In genomic region chr4:157792716-157793115, GRCh38 we compare ENCODE assay signal across 1 cellular context.
TF ChIP-seq lines count a peak whose summit lies in the region.

No MANE protein-coding gene starts in this region.

TF ChIP-seq in SK-N-SH treated with all-trans-retinoic acid at 6 μM for 48 hours, 23 proteins besides CTCF, POLR2A, EP300 and RAD21 (continued from another document):
- no peak for TF ChIP-seq CREB5 (CRISPR knock-in tag; IDR thresholded peaks at IDR 0.05; ENCODE audit: low read depth)
- no peak for TF ChIP-seq SNAI2 (CRISPR knock-in tag; IDR thresholded peaks at IDR 0.05)
- TF ChIP-seq ZFP30 (CRISPR knock-in tag; IDR thresholded peaks at IDR 0.05): no peak
- no peak for TF ChIP-seq ZFP3 (CRISPR knock-in tag; IDR thresholded peaks at IDR 0.05)
- no peak for TF ChIP-seq POU6F1 (CRISPR knock-in tag; IDR thresholded peaks at IDR 0.05; ENCODE audit: borderline replicate concordance, low read depth)
- no peak for TF ChIP-seq TCF4 (CRISPR knock-in tag; IDR thresholded peaks at IDR 0.05; ENCODE audit: borderline replicate concordance)
- TF ChIP-seq PATZ1 (CRISPR knock-in tag; IDR thresholded peaks at IDR 0.05; ENCODE audit: borderline replicate concordance): no peak
- TF ChIP-seq BACH2 (CRISPR knock-in tag; IDR thresholded peaks at IDR 0.05; ENCODE audit: borderline replicate concordance): no peak
- TF ChIP-seq CSDC2 (CRISPR knock-in tag; IDR thresholded peaks at IDR 0.05): no peak
- TF ChIP-seq ZNF565 (CRISPR knock-in tag; conservative IDR thresholded peaks at IDR 0.05; ENCODE audit: low read depth): no peak
- TF ChIP-seq TOX (CRISPR knock-in tag; IDR thresholded peaks at IDR 0.05; ENCODE audit: borderline replicate concordance): no peak
- no peak for TF ChIP-seq ZNF70 (CRISPR knock-in tag; IDR thresholded peaks at IDR 0.05)
- TF ChIP-seq CSRNP3 (CRISPR knock-in tag; IDR thresholded peaks at IDR 0.05): no peak
TF ChIP-seq in SK-N-SH treated with all-trans-retinoic acid at 6 μM for 48 hours: peak in this region for 0.
